In genomic region chr2:26852405-26853348, GRCh38 we compare ENCODE assay signal across 21 cellular contexts. TPM values are rescaled to one million over a fixed set of nuclear protein-coding genes. Genes with fewer than 3 reads are reported as not detected.
A peak's percentile ranks its signal among the peaks of the same experiment; 100 is the strongest.
DNase-seq lines count a peak whose midpoint lies in the region; ATAC-seq and TF ChIP-seq lines count a peak whose summit lies in the region.
"Had no signal": no experiment of that assay in that cellular context is flagged by ENCODE, and none has a peak within 500 bp of the region (broad histone marks: within the 10 kb centered on the region; RNA-seq: fewer than 3 reads in every experiment).

No MANE protein-coding gene starts in this region.

- ATAC-seq in HG02852 (IDR thresholded peaks at IDR 0.05; ENCODE audit: unreplicated experiment), result no peak
- ATAC-seq: PC-3, sciatic nerve had no signal

- H3K4me1 Mint-ChIP-seq in HFFc6 (ENCODE audit: low read depth), result no peaks in the 10 kb centered on the region

- H3K4me1 ChIP-seq in ectodermal cell (ENCODE audit: control insufficient read depth, insufficient read depth, low read length), result peaks cover 23% of the 10 kb centered on the region

- peaks cover 22% of the 10 kb centered on the region for H3K27me3 ChIP-seq in ectodermal cell (ENCODE audit: control insufficient read depth, insufficient read depth, low read length, poor library complexity, severe bottlenecking)

- H3K27ac Mint-ChIP-seq in HFFc6, result no peak overlapping the region
- H3K27ac Mint-ChIP-seq: CD4-positive, alpha-beta memory T cell had no signal

- WGBS in ectodermal cell, 2 experiments, result 39 to 53% methylated on average over 7 of the region's 7 CpGs

- DNase-seq in AG10803 (ENCODE audit: low read depth), result peak; percentile 38
- peak; percentile 70 for DNase-seq in NCI-H2171 treated with DMSO at 0.1 percent for 48 hours (lab: John Stamatoyannopoulos, UW)
- peak; percentile 66 for DNase-seq in medulla oblongata (ENCODE audit: extremely low spot score)
- DNase-seq in NCI-H2081 treated with DMSO at 0.1 percent for 48 hours (lab: John Stamatoyannopoulos, UW), result no peak
- DNase-seq in HFFc6, result no peak
- DNase-seq in retina, result no peak
- DNase-seq: activated CD4-positive, alpha-beta T cell treated with anti-CD3 and anti-CD28 coated beads for 48 hours; activated naive CD4-positive, alpha-beta T cell; CD4-positive, alpha-beta memory T cell; mesenchymal stem cell; NCI-H146; NCI-H526; PC-3; stimulated activated CD4-positive, alpha-beta T cell treated with anti-CD3 and anti-CD28 coated beads, Interleukin-1b, Interleukin-23, amount 100 ng/mL, for 48 hours had no signal

- H3K36me3 Mint-ChIP-seq in HFFc6 (ENCODE audit: low read depth), result no peaks in the 10 kb centered on the region
- H3K36me3 Mint-ChIP-seq: CD4-positive, alpha-beta memory T cell had no signal

- no peaks in the 10 kb centered on the region for H3K9me3 Mint-ChIP-seq in HFFc6
- H3K9me3 Mint-ChIP-seq: CD4-positive, alpha-beta memory T cell had no signal

- no peak overlapping the region for H3K4me3 ChIP-seq in AG10803 (ENCODE audit: low read length)
- no peak overlapping the region for H3K4me3 ChIP-seq in ectodermal cell (ENCODE audit: insufficient read depth, low read depth, low read length)
- H3K4me3 ChIP-seq: ascending aorta had no signal

- no peak overlapping the region for H3K4me3 Mint-ChIP-seq in HFFc6
- H3K4me3 Mint-ChIP-seq: CD4-positive, alpha-beta memory T cell had no signal

- H3K9me3 ChIP-seq in ectodermal cell (ENCODE audit: control insufficient read depth, low read length), result no peaks in the 10 kb centered on the region
- H3K9me3 ChIP-seq: ascending aorta, neutrophil had no signal

- H3K36me3 ChIP-seq in ectodermal cell (ENCODE audit: control insufficient read depth, insufficient read depth, low read length), result no peaks in the 10 kb centered on the region
- H3K36me3 ChIP-seq: ascending aorta, neutrophil had no signal

- TF ChIP-seq CTCF in AG10803 (conservative IDR thresholded peaks at IDR 0.05; ENCODE audit: low read length) (no peak), HFFc6 (IDR thresholded peaks at IDR 0.05) (no peak)

- peak overlapping the region; percentile 46 for H3K27ac ChIP-seq in ectodermal cell (ENCODE audit: insufficient read depth, low read depth, low read length, poor library complexity, severe bottlenecking)
- H3K27ac ChIP-seq: ascending aorta, neutrophil had no signal

- H3K27me3 Mint-ChIP-seq in HFFc6 (ENCODE audit: insufficient read depth), result peaks cover 40% of the 10 kb centered on the region

RNA-seq across cellular contexts. Expression of gene DPYSL5, which starts 4.7 kb away (rescaled TPM):
- 140 TPM for polyA plus RNA-seq in ectodermal cell (2013, experiment 1 of 4)
- 172 TPM for polyA plus RNA-seq in ectodermal cell (2013, experiment 2 of 4)
- 102 TPM for polyA plus RNA-seq in ectodermal cell (2013, experiment 3 of 4)
- polyA plus RNA-seq in ectodermal cell (2013, experiment 4 of 4), result 109 TPM
- total RNA-seq in HFFc6 (2021; fragmentation: NEBNext Ultra II Directional; extraction: Animal tissue kit (Norgen Biotek cat#: 25700)), result not detected
- total RNA-seq: ascending aorta; CD4-positive, alpha-beta memory T cell; glomerular endothelial cell; M059J; PC-3; sciatic nerve had no signal
- polyA plus RNA-seq: CD4-positive, alpha-beta memory T cell had no signal

Comparison
In these comparisons a context has a peak if more than half of its experiments do, and no peak if none do; other contexts are left out.
1. DNase-seq: peak in AG10803 (single experiment), NCI-H2171 treated with DMSO at 0.1 percent for 48 hours (single experiment) and medulla oblongata (single experiment); none in NCI-H2081 treated with DMSO at 0.1 percent for 48 hours (single experiment), HFFc6 (single experiment) and retina (single experiment).